In the genomic region with DNA sequence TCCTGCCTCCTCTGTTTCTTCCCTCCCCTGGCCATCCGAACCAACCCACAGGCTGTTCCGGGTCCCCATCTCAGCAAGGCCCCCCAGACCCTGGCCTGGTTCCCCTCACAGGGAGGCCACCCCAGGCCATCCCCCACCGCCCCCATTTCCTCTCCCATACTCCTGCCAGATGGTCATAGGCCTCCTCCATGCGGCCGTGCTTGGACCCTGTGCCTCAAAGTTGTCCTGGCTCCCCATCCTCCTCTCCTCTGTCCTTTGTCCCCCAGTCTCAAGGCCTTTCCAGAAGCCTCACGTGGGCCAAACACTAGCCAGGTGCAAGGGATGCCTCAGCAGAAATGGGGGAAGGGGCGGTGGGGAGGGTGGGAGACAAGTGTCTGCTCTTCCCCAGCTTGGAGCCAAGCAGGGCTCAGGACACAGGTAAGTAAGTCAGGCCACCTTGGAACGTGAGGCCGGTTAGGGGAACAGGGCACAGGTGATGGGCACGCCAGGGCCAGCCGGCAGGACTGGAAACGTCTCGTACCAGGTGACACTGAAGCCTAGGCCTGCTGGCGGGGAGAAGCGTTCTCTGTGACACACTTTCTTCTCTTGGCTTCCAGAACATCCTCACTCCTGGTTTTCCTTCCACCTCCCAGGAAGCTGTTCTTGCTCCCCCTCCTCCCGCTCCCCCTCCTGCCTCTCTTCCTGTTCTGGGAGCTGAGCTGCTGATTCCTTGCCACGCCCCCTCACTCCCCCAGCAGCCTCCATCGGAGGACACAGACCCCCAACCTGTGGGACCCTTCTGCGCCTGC, we compare ENCODE assay signal across 30 cellular contexts. TPM values are rescaled to one million over a fixed set of nuclear protein-coding genes. Genes with fewer than 3 reads are reported as not detected.
DNase-seq lines count a peak whose midpoint lies in the region; ATAC-seq and TF ChIP-seq lines count a peak whose summit lies in the region.
"Had no signal": no experiment of that assay in that cellular context is flagged by ENCODE, and none has a peak within 500 bp of the region (broad histone marks: within the 10 kb centered on the region; RNA-seq: fewer than 3 reads in every experiment).

No MANE protein-coding gene starts in this region.

- DNase-seq in Caco-2 (no peak), WTC11 (ENCODE audit: low spot score) (peak; percentile 50), left kidney (ENCODE audit: low read depth, low spot score) (peak; percentile 88), posterior vena cava (ENCODE audit: low spot score) (peak; percentile 76), kidney tubule cell (ENCODE audit: low spot score) (no peak), NCI-H2196 (lab: John Stamatoyannopoulos, UW; ENCODE audit: unreplicated experiment) (no peak), NCI-H774 (lab: John Stamatoyannopoulos, UW) (no peak)
- DNase-seq: activated CD8-positive, alpha-beta T cell treated with anti-CD3 and anti-CD28 coated beads, Interleukin-2, amount 10 ng/mL, durations not matched to agents 7 days and 5 days; activated naive CD4-positive, alpha-beta T cell treated with anti-CD3 and anti-CD28 coated beads for 36 hours; CD4-positive, alpha-beta memory T cell; cerebellar nuclear complex; HCEC 1CT; Karpas-422; NCI-H1417; NCI-H2081; NCI-H345; NCI-H69; SHP77; stimulated activated naive CD4-positive, alpha-beta T cell had no signal

- POLR2A ChIA-PET in Caco-2 (lab: Charles Lee) = no interaction called here
- POLR2A ChIA-PET in WTC11 (lab: Charles Lee) = no interaction called here

- BruUV-seq in Caco-2 (replicated peaks; lab: Mats Ljungman, UMichigan) = no TSS peak

- intact Hi-C loops in Caco-2 (cut with micrococcal nuclease; ENCODE audit: unreplicated experiment) (no loop called here), posterior vena cava (cut with DNase I) (no loop called here)

- H3K4me3 Mint-ChIP-seq in Caco-2 (ENCODE audit: unreplicated experiment) = peak overlapping the region; percentile 20
- H3K4me3 Mint-ChIP-seq in WTC11 = no peak overlapping the region
- H3K4me3 Mint-ChIP-seq: activated CD8-positive, alpha-beta T cell treated with anti-CD3 and anti-CD28 coated beads, Interleukin-2, amount 10 ng/mL, durations not matched to agents 7 days and 5 days; activated naive CD4-positive, alpha-beta T cell treated with anti-CD3 and anti-CD28 coated beads for 36 hours; CD4-positive, alpha-beta memory T cell had no signal

- no peak overlapping the region for H3K4me3 ChIP-seq in Caco-2 (ENCODE audit: low read depth, low read length)
- H3K4me3 ChIP-seq: A549, body of pancreas, gastroesophageal sphincter, left lung had no signal

- H3K27ac Mint-ChIP-seq in Caco-2 (ENCODE audit: unreplicated experiment) = peak overlapping the region; percentile 76
- no peak overlapping the region for H3K27ac Mint-ChIP-seq in WTC11
- H3K27ac Mint-ChIP-seq: activated CD8-positive, alpha-beta T cell treated with anti-CD3 and anti-CD28 coated beads, Interleukin-2, amount 10 ng/mL, durations not matched to agents 7 days and 5 days; activated naive CD4-positive, alpha-beta T cell treated with anti-CD3 and anti-CD28 coated beads for 36 hours; CD4-positive, alpha-beta memory T cell had no signal

- TF ChIP-seq CTCF in Caco-2 (IDR thresholded peaks at IDR 0.05; ENCODE audit: insufficient read depth in 1 of 2, low read depth in 1 of 2, low read length in 1 of 2, severe bottlenecking in 1 of 2, unreplicated experiment in 1 of 2) (no peak), WTC11 (IDR thresholded peaks at IDR 0.05) (no peak)

- no peaks in the 10 kb centered on the region for H3K36me3 ChIP-seq in Caco-2 (ENCODE audit: control insufficient read depth, insufficient read depth, low read length)
- H3K36me3 ChIP-seq: gastroesophageal sphincter, left lung had no signal

- H3K27me3 ChIP-seq in Caco-2 (replicated peaks; ENCODE audit: control insufficient read depth, insufficient read depth, low read length) = no peaks in the 10 kb centered on the region
- H3K27me3 ChIP-seq: body of pancreas had no signal

- no peaks in the 10 kb centered on the region for H3K9me3 ChIP-seq in Caco-2
- H3K9me3 ChIP-seq: A549, body of pancreas, gastroesophageal sphincter, left lung had no signal

- no peaks in the 10 kb centered on the region for H3K27me3 Mint-ChIP-seq in Caco-2 (ENCODE audit: insufficient read depth, unreplicated experiment)
- peaks cover 6% of the 10 kb centered on the region for H3K27me3 Mint-ChIP-seq in WTC11 (ENCODE audit: low read depth)

- CTCF ChIA-PET in Caco-2 (lab: Charles Lee) (no interaction called here), WTC11 (lab: Charles Lee) (interaction anchor here (0.5 to 2.1 kb wide), 13 partner anchors 43 to 166 kb away, joined by 3 to 12 read pairs (median 4); no protein-coding TSS in a partner anchor)

- peaks cover 36% of the 10 kb centered on the region for H3K4me1 Mint-ChIP-seq in Caco-2 (ENCODE audit: low read depth, unreplicated experiment)
- H3K4me1 Mint-ChIP-seq in WTC11 = peaks cover 42% of the 10 kb centered on the region
- H3K4me1 Mint-ChIP-seq: CD4-positive, alpha-beta memory T cell had no signal

- peak; percentile 32 for ATAC-seq in WTC11
- no peak for ATAC-seq in GM19035 (IDR thresholded peaks at IDR 0.05; ENCODE audit: unreplicated experiment)
- ATAC-seq: A549; activated CD8-positive, alpha-beta T cell treated with anti-CD3 and anti-CD28 coated beads, Interleukin-2, amount 10 ng/mL, durations not matched to agents 7 days and 5 days; body of pancreas; gastroesophageal sphincter; left lung had no signal

- H3K9me3 Mint-ChIP-seq in Caco-2 (ENCODE audit: unreplicated experiment) (no peaks in the 10 kb centered on the region), WTC11 (no peaks in the 10 kb centered on the region)
- H3K9me3 Mint-ChIP-seq: activated naive CD4-positive, alpha-beta T cell treated with anti-CD3 and anti-CD28 coated beads for 36 hours; CD4-positive, alpha-beta memory T cell had no signal

- peaks cover 42% of the 10 kb centered on the region for H3K4me1 ChIP-seq in Caco-2

- H3K36me3 Mint-ChIP-seq in Caco-2 (ENCODE audit: insufficient read depth, unreplicated experiment) = peaks cover 33% of the 10 kb centered on the region
- H3K36me3 Mint-ChIP-seq in WTC11 = no peaks in the 10 kb centered on the region
- H3K36me3 Mint-ChIP-seq: CD4-positive, alpha-beta memory T cell had no signal

TF ChIP-seq in WTC11, 78 proteins besides CTCF, POLR2A, EP300 and RAD21 (continues in another document):
- TF ChIP-seq ZNF263 (CRISPR knock-in tag; IDR thresholded peaks at IDR 0.05; ENCODE audit: low read depth) (peak; percentile 89), ZSCAN18 (CRISPR knock-in tag; IDR thresholded peaks at IDR 0.05) (no peak), PREB (CRISPR knock-in tag; IDR thresholded peaks at IDR 0.05; ENCODE audit: borderline replicate concordance) (no peak), ATF1 (CRISPR knock-in tag; IDR thresholded peaks at IDR 0.05) (no peak), JAZF1 (CRISPR knock-in tag; IDR thresholded peaks at IDR 0.05) (no peak), TCF7 (CRISPR knock-in tag; IDR thresholded peaks at IDR 0.05; ENCODE audit: low read depth) (no peak), TP53 (CRISPR knock-in tag; IDR thresholded peaks at IDR 0.05) (0 out of 2 replicates have a peak, but pooled peaks have one; percentile 32), SOX15 (CRISPR knock-in tag; IDR thresholded peaks at IDR 0.05) (no peak), ERG (CRISPR knock-in tag; IDR thresholded peaks at IDR 0.05) (no peak), CREB1 (CRISPR knock-in tag; IDR thresholded peaks at IDR 0.05) (no peak), NFATC4 (CRISPR knock-in tag; IDR thresholded peaks at IDR 0.05) (no peak), FOXK1 (CRISPR knock-in tag; IDR thresholded peaks at IDR 0.05) (no peak), IRF1 (CRISPR knock-in tag; IDR thresholded peaks at IDR 0.05) (no peak)

RNA-seq across cellular contexts. Expression of gene SLC22A11, which starts 3.8 kb away (rescaled TPM):
- 9.1 and 11.2 TPM in 2 replicates for total RNA-seq in Caco-2 (2022)
- total RNA-seq in WTC11 (2021) = 0.07 TPM in 1 of 3 replicates, not detected in the others
- total RNA-seq in posterior vena cava = under 1 TPM; 0.28 to 0.29 TPM
- total RNA-seq: activated CD8-positive, alpha-beta T cell treated with anti-CD3 and anti-CD28 coated beads, Interleukin-2, amount 10 ng/mL, durations not matched to agents 7 days and 5 days; body of pancreas; CD4-positive, alpha-beta memory T cell; gastroesophageal sphincter; left lung; mesenteric fat pad; myocyte; osteocyte; skeletal muscle tissue; T-helper 2 cell treated with Interferon-gamma antibody and Interleukin-4, amounts not matched to agents 100 ng/mL and 5 ng/mL, for 36 hours had no signal

RNA-seq across cellular contexts. Expression of gene SLC22A12, which starts 31.5 kb away (rescaled TPM):
- not detected in 2 replicates for total RNA-seq in Caco-2 (2022)
- not detected in 3 replicates for total RNA-seq in WTC11 (2021)
- total RNA-seq in posterior vena cava = not detected
- total RNA-seq: activated CD8-positive, alpha-beta T cell treated with anti-CD3 and anti-CD28 coated beads, Interleukin-2, amount 10 ng/mL, durations not matched to agents 7 days and 5 days; activated naive CD4-positive, alpha-beta T cell treated with anti-CD3 and anti-CD28 coated beads for 36 hours; body of pancreas; CD4-positive, alpha-beta memory T cell; gastroesophageal sphincter; left lung; myocyte; osteocyte; skeletal muscle tissue; T-helper 2 cell treated with Interferon-gamma antibody and Interleukin-4, amounts not matched to agents 100 ng/mL and 5 ng/mL, for 36 hours; ureter had no signal

Comparison
In these comparisons a context has a peak if more than half of its experiments do, and no peak if none do; other contexts are left out.
1. DNase-seq: peak in WTC11 (single experiment), left kidney (single experiment) and posterior vena cava (single experiment); none in Caco-2 (0 of 2), kidney tubule cell (single experiment), NCI-H2196 (single experiment) and NCI-H774 (single experiment).